2 cellular contexts compared by ENCODE assay signal in genomic region chr20:36850759-36851158, GRCh38.
TF ChIP-seq lines count a peak whose summit lies in the region.

No MANE protein-coding gene starts in this region.

TF ChIP-seq in GM12891, 5 proteins besides CTCF, POLR2A, EP300 and RAD21 (continued from another document):
- TF ChIP-seq POLR2AphosphoS5 (IDR thresholded peaks at IDR 0.05; ENCODE audit: low read depth, low read length): no peak
TF ChIP-seq in GM12891: peak in this region for 1.

TF ChIP-seq in K562, 482 proteins besides CTCF, POLR2A, EP300 and RAD21 (continued from another document):
- TF ChIP-seq, protein P1, sequence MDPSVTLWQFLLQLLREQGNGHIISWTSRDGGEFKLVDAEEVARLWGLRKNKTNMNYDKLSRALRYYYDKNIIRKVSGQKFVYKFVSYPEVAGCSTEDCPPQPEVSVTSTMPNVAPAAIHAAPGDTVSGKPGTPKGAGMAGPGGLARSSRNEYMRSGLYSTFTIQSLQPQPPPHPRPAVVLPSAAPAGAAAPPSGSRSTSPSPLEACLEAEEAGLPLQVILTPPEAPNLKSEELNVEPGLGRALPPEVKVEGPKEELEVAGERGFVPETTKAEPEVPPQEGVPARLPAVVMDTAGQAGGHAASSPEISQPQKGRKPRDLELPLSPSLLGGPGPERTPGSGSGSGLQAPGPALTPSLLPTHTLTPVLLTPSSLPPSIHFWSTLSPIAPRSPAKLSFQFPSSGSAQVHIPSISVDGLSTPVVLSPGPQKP (CRISPR knock-in tag; IDR thresholded peaks at IDR 0.05): no peak
- TF ChIP-seq CBX3 (IDR thresholded peaks at IDR 0.05; ENCODE audit: borderline replicate concordance in 1 of 2, low read length in 2 of 2) (peak in 1 of 2 experiments; percentile 80; a peak in 2 of 3 replicates), HDAC1 (IDR thresholded peaks at IDR 0.05) (no peak), MAFK (IDR thresholded peaks at IDR 0.05; ENCODE audit: low read length) (0 out of 2 replicates have a peak, but pooled peaks have one; percentile 17), ZFX (CRISPR knock-in tag; IDR thresholded peaks at IDR 0.05) (no peak), BCOR (IDR thresholded peaks at IDR 0.05) (peak; percentile 64), RBM25 (IDR thresholded peaks at IDR 0.05; ENCODE audit: low read depth, low read length, severe bottlenecking) (peak; percentile 72), ZNF639 (CRISPR knock-in tag; conservative IDR thresholded peaks at IDR 0.05 in 1 of 2, IDR thresholded peaks at IDR 0.05 in 1 of 2) (no peak), ZNF146 (CRISPR knock-in tag; IDR thresholded peaks at IDR 0.05; ENCODE audit: unreplicated experiment) (peak; percentile 99), HDAC8 (tag; IDR thresholded peaks at IDR 0.05) (no peak)
